In genomic region chr9:70043285-70043684, GRCh38 we compare ENCODE assay signal across 8 cellular contexts. TPM values are rescaled to one million over a fixed set of nuclear protein-coding genes. Genes with fewer than 3 reads are reported as not detected.
DNase-seq lines count a peak whose midpoint lies in the region; ATAC-seq and TF ChIP-seq lines count a peak whose summit lies in the region.

No MANE protein-coding gene starts in this region.

- H3K4me1 ChIP-seq in right atrium auricular region, result peaks cover 0 to 50% of the 10 kb centered on the region in 2 donors
- peaks cover 8 to 72% (median 8%) of the 10 kb centered on the region in 3 donors for H3K4me1 ChIP-seq in gastroesophageal sphincter
- H3K4me1 ChIP-seq in neural progenitor cell, result peaks cover 22% of the 10 kb centered on the region
- peaks cover 0 to 2% of the 10 kb centered on the region in 2 donors for H3K4me1 ChIP-seq in aorta (ENCODE audit: control insufficient read depth in 1 of 2, insufficient read depth in 2 of 2, low read length in 2 of 2)
- no peaks in the 10 kb centered on the region for H3K4me1 ChIP-seq in mucosa of descending colon (ENCODE audit: low read depth)

- H3F3A ChIP-seq in neural progenitor cell (ENCODE audit: low read depth), result peaks cover 16% of the 10 kb centered on the region

- no peak for ATAC-seq in left cardiac atrium
- no peak for ATAC-seq in gastroesophageal sphincter
- ATAC-seq in aorta (ENCODE audit: low FRiP score), result no peak
- no peak for ATAC-seq in activated T-helper 17 cell treated with anti-CD3 and anti-CD28 coated beads, Interleukin-2, amount 50 U/mL, for 72 hours (replicated peaks)
- no peak for ATAC-seq in mucosa of descending colon

- no peak for DNase-seq in right atrium auricular region (ENCODE audit: low spot score)
- no peak for DNase-seq in left cardiac atrium
- peak; percentile 89 for DNase-seq in neural progenitor cell (ENCODE audit: low spot score)
- no peak for DNase-seq in aorta
- DNase-seq in NCI-H1417 treated with DMSO at 0.1 percent for 48 hours (lab: John Stamatoyannopoulos, UW), result no peak
- DNase-seq in mucosa of descending colon, result no peak

- no peak for TF ChIP-seq EP300 in gastroesophageal sphincter (IDR thresholded peaks at IDR 0.05)

- no peaks in the 10 kb centered on the region for H4K20me1 ChIP-seq in neural progenitor cell (ENCODE audit: low read depth)

- peak overlapping the region; percentile 90 for H2AFZ ChIP-seq in neural progenitor cell (replicated peaks)

- H3K36me3 Mint-ChIP-seq in neural progenitor cell, result no peaks in the 10 kb centered on the region
- no peaks in the 10 kb centered on the region for H3K36me3 Mint-ChIP-seq in activated T-helper 17 cell treated with anti-CD3 and anti-CD28 coated beads, Interleukin-2, amount 50 U/mL, for 72 hours (ENCODE audit: low read depth)

- H3K27ac ChIP-seq in right atrium auricular region, result peak overlapping the region; percentile 88 to 89
- H3K27ac ChIP-seq in gastroesophageal sphincter, result peak overlapping the region; percentile 92 to 97 (median 96)
- peak overlapping the region; percentile 93 for H3K27ac ChIP-seq in neural progenitor cell
- H3K27ac ChIP-seq in aorta (ENCODE audit: low read depth in 1 of 2, low read length in 2 of 2), result no peak overlapping the region

- no peaks in the 10 kb centered on the region for H3K9me3 ChIP-seq in right atrium auricular region
- H3K9me3 ChIP-seq in gastroesophageal sphincter, result no peaks in the 10 kb centered on the region
- H3K9me3 ChIP-seq in neural progenitor cell (ENCODE audit: low read depth), result no peaks in the 10 kb centered on the region
- H3K9me3 ChIP-seq in aorta (ENCODE audit: control insufficient read depth, low read length), result no peaks in the 10 kb centered on the region
- H3K9me3 ChIP-seq in mucosa of descending colon, result no peaks in the 10 kb centered on the region

- H3K9me3 Mint-ChIP-seq in neural progenitor cell, result peaks cover 3% of the 10 kb centered on the region
- H3K9me3 Mint-ChIP-seq in activated T-helper 17 cell treated with anti-CD3 and anti-CD28 coated beads, Interleukin-2, amount 50 U/mL, for 72 hours, result no peaks in the 10 kb centered on the region

- peak overlapping the region; percentile 84 for H3K4me3 Mint-ChIP-seq in neural progenitor cell
- no peak overlapping the region for H3K4me3 Mint-ChIP-seq in activated T-helper 17 cell treated with anti-CD3 and anti-CD28 coated beads, Interleukin-2, amount 50 U/mL, for 72 hours

- TF ChIP-seq POLR2A in gastroesophageal sphincter (IDR thresholded peaks at IDR 0.05), result no peak

- TF ChIP-seq CTCF in right atrium auricular region (IDR thresholded peaks at IDR 0.05), result no peak
- TF ChIP-seq CTCF in gastroesophageal sphincter (IDR thresholded peaks at IDR 0.05), result no peak
- no peak for TF ChIP-seq CTCF in neural progenitor cell (IDR thresholded peaks at IDR 0.05)
- no peak for TF ChIP-seq CTCF in mucosa of descending colon (IDR thresholded peaks at IDR 0.05)

- H3K4me3 ChIP-seq in right atrium auricular region (peak overlapping the region; percentile 59 to 69), gastroesophageal sphincter (peak overlapping the region; percentile 75 to 93), neural progenitor cell (peak overlapping the region; percentile 59), aorta (ENCODE audit: low read length in 2 of 2) (peak overlapping the region; percentile 42 to 55), mucosa of descending colon (no peak overlapping the region)

- H3K27me3 ChIP-seq in right atrium auricular region (no peaks in the 10 kb centered on the region), gastroesophageal sphincter (no peaks in the 10 kb centered on the region), neural progenitor cell (peaks cover 6% of the 10 kb centered on the region), aorta (ENCODE audit: control insufficient read depth in 1 of 2, insufficient read depth in 2 of 2, low read length in 1 of 2) (no peaks in the 10 kb centered on the region)

- no peak overlapping the region for H3K27ac Mint-ChIP-seq in neural progenitor cell
- no peak overlapping the region for H3K27ac Mint-ChIP-seq in activated T-helper 17 cell treated with anti-CD3 and anti-CD28 coated beads, Interleukin-2, amount 50 U/mL, for 72 hours

- no peaks in the 10 kb centered on the region for H3K79me2 ChIP-seq in neural progenitor cell (ENCODE audit: low read depth)

- intact Hi-C loops in left cardiac atrium (cut with DNase I) (loop anchor here in 1 of 2 donors (5.0 to 10.0 kb wide), 2 partner anchors 52 to 66 kb away; no protein-coding TSS in a partner anchor), aorta (cut with DNase I) (loop anchor here (5.0 kb wide), 3 partner anchors 34 to 71 kb away; no protein-coding TSS in a partner anchor), mucosa of descending colon (cut with DNase I, micrococcal nuclease) (loop anchor here in 1 of 2 donors (10.0 kb wide), 1 partner anchor 72 kb away; no protein-coding TSS in a partner anchor)

- H3K27me3 Mint-ChIP-seq in neural progenitor cell (ENCODE audit: insufficient read depth, low read depth), result peaks cover 18% of the 10 kb centered on the region
- H3K27me3 Mint-ChIP-seq in activated T-helper 17 cell treated with anti-CD3 and anti-CD28 coated beads, Interleukin-2, amount 50 U/mL, for 72 hours, result peaks cover 41% of the 10 kb centered on the region

- H3K36me3 ChIP-seq in right atrium auricular region (no peaks in the 10 kb centered on the region), gastroesophageal sphincter (peaks cover 0 to 6% of the 10 kb centered on the region in 2 donors), neural progenitor cell (no peaks in the 10 kb centered on the region), aorta (ENCODE audit: control insufficient read depth in 1 of 2, insufficient read depth in 2 of 2, low read length in 1 of 2) (no peaks in the 10 kb centered on the region), mucosa of descending colon (ENCODE audit: low read depth) (no peaks in the 10 kb centered on the region)

- H3K9ac ChIP-seq in neural progenitor cell, result peak overlapping the region; percentile 47

- H3K4me1 Mint-ChIP-seq in neural progenitor cell, result peaks cover 27% of the 10 kb centered on the region
- H3K4me1 Mint-ChIP-seq in activated T-helper 17 cell treated with anti-CD3 and anti-CD28 coated beads, Interleukin-2, amount 50 U/mL, for 72 hours, result peaks cover 5% of the 10 kb centered on the region

- WGBS in gastroesophageal sphincter (ENCODE audit: low coverage in 1 of 2), 2 donors, result 0% methylated on average over 7 of the region's 7 CpGs
- WGBS in aorta, 2 donors, result 1 to 3% methylated on average over 7 of the region's 7 CpGs

- H3K4me2 ChIP-seq in neural progenitor cell, result peak overlapping the region; percentile 94

RNA-seq across cellular contexts. Expression of gene MAMDC2, which starts 0.4 kb away (rescaled TPM):
- total RNA-seq in right atrium auricular region, result 10 to 100 TPM; 28.8 to 32.5 TPM
- 10 to 100 TPM; 12.3 to 19.6 TPM for total RNA-seq in left cardiac atrium
- total RNA-seq in gastroesophageal sphincter, result 100 to 1,000 TPM in 3 of 4 donors, 10 to 100 TPM in 1; 96.5 to 192 (median 140) TPM
- 20.9 and 28.7 TPM in 2 replicates for total RNA-seq in neural progenitor cell (ENCODE audit: low replicate concordance)
- 10 to 100 TPM in 1 of 2 donors, 1 to 10 TPM in 1; 5.9 to 14.6 TPM for total RNA-seq in aorta
- 1 to 10 TPM; 2.0 to 6.5 TPM for polyA plus RNA-seq in aorta
- not detected for total RNA-seq in activated T-helper 17 cell treated with anti-CD3 and anti-CD28 coated beads, Interleukin-2, amount 50 U/mL, for 72 hours
- 10 to 100 TPM in 1 of 3 donors, 1 to 10 TPM in 2; 3.5 to 70.6 (median 6.9) TPM for total RNA-seq in mucosa of descending colon

Comparison
In these comparisons a context has a peak if more than half of its experiments do, and no peak if none do; other contexts are left out.
1. H3K27ac ChIP-seq: peak in right atrium auricular region (2 of 2), gastroesophageal sphincter (4 of 4) and neural progenitor cell (single experiment); none in aorta (0 of 2).
2. RNA of gene MAMDC2, which starts 0.4 kb away (total RNA-seq): 96.5 to 192 TPM in gastroesophageal sphincter, 28.8 to 32.5 TPM in right atrium auricular region, 20.9 to 28.7 TPM in neural progenitor cell, 12.3 to 19.6 TPM in left cardiac atrium, 5.9 to 14.6 TPM in aorta and 3.5 to 70.6 TPM in mucosa of descending colon; not detected in activated T-helper 17 cell treated with anti-CD3 and anti-CD28 coated beads, Interleukin-2, amount 50 U/mL, for 72 hours; every median in the first group is over 4 times any median in the second.